8 cellular contexts compared by ENCODE assay signal in genomic region chr20:23147964-23148720, GRCh38.
DNase-seq lines count a peak whose midpoint lies in the region; ATAC-seq and TF ChIP-seq lines count a peak whose summit lies in the region.

No MANE protein-coding gene starts in this region.

- 65% methylated on average over 3 of the region's 9 CpGs; no CpG with 5 or more reads in 1 of the 2 experiments for WGBS in IMR-90 (ENCODE audit: extremely low coverage in 2 of 2, insufficient read length in 1 of 2), 2 experiments

- peaks cover 13% of the 10 kb centered on the region for H3K27me3 Mint-ChIP-seq in activated T-cell treated with anti-CD3 and anti-CD28 coated beads, Interleukin-2, amount 50 U/mL, for 72 hours (ENCODE audit: low read depth)
- H3K27me3 Mint-ChIP-seq in stimulated activated naive CD8-positive, alpha-beta T cell treated with anti-CD3 and anti-CD28 coated beads, Interleukin-15, amount 100 ng/mL, for 72 hours = peaks cover 47% of the 10 kb centered on the region

- H2AK9ac ChIP-seq in IMR-90 (replicated peaks; ENCODE audit: low read depth, low read length, poor library complexity) = peak overlapping the region; percentile 8

- no peak overlapping the region for H3K4me3 ChIP-seq in IMR-90 (ENCODE audit: insufficient read depth, low read depth, low read length)
- H3K4me3 ChIP-seq in right atrium auricular region = no peak overlapping the region

- H3K9me3 ChIP-seq in IMR-90 (ENCODE audit: control insufficient read depth, insufficient read depth, low read length) = no peaks in the 10 kb centered on the region
- no peaks in the 10 kb centered on the region for H3K9me3 ChIP-seq in right atrium auricular region

- ATAC-seq in GM19395 (IDR thresholded peaks at IDR 0.05; ENCODE audit: unreplicated experiment) (peak; percentile 61), IMR-90 (ENCODE audit: low read depth) (peak; percentile 58), HG02973 (IDR thresholded peaks at IDR 0.05; ENCODE audit: unreplicated experiment) (no peak), GM18907 (IDR thresholded peaks at IDR 0.05; ENCODE audit: unreplicated experiment) (no peak)
- ATAC-seq in activated T-cell treated with anti-CD3 and anti-CD28 coated beads, Interleukin-2, amount 50 U/mL, for 72 hours (replicated peaks in 1 of 2) = peak; percentile 93 to 94
- peak; percentile 64 for ATAC-seq in stimulated activated naive CD8-positive, alpha-beta T cell treated with anti-CD3 and anti-CD28 coated beads, Interleukin-15, amount 100 ng/mL, for 72 hours

- H3K27me3 ChIP-seq in IMR-90 (ENCODE audit: control insufficient read depth, insufficient read depth, low read length) = no peaks in the 10 kb centered on the region
- H3K27me3 ChIP-seq in right atrium auricular region = no peaks in the 10 kb centered on the region

- peak overlapping the region; percentile 15 for H3K27ac Mint-ChIP-seq in activated T-cell treated with anti-CD3 and anti-CD28 coated beads, Interleukin-2, amount 50 U/mL, for 72 hours
- no peak overlapping the region for H3K27ac Mint-ChIP-seq in stimulated activated naive CD8-positive, alpha-beta T cell treated with anti-CD3 and anti-CD28 coated beads, Interleukin-15, amount 100 ng/mL, for 72 hours

- H4K20me1 ChIP-seq in IMR-90 (ENCODE audit: insufficient read depth, low read length) = no peaks in the 10 kb centered on the region

- peak overlapping the region; percentile 36 for H3K23ac ChIP-seq in IMR-90 (ENCODE audit: low read depth, low read length)

- no peaks in the 10 kb centered on the region for H3K9me3 Mint-ChIP-seq in activated T-cell treated with anti-CD3 and anti-CD28 coated beads, Interleukin-2, amount 50 U/mL, for 72 hours
- H3K9me3 Mint-ChIP-seq in stimulated activated naive CD8-positive, alpha-beta T cell treated with anti-CD3 and anti-CD28 coated beads, Interleukin-15, amount 100 ng/mL, for 72 hours = no peaks in the 10 kb centered on the region

- no peak; the same call in 1 of the 2 replicates for TF ChIP-seq POLR2A in IMR-90 (IDR thresholded peaks at IDR 0.05; ENCODE audit: low read depth, low read length)

- H3K4me2 ChIP-seq in IMR-90 (ENCODE audit: low read depth, low read length) = no peak overlapping the region

- H3K4me1 ChIP-seq in IMR-90 (ENCODE audit: control insufficient read depth, insufficient read depth, low read length) (peaks cover 36% of the 10 kb centered on the region), right atrium auricular region (peaks cover 0 to 74% of the 10 kb centered on the region in 2 donors)

- peak overlapping the region; percentile 79 for H2AFZ ChIP-seq in IMR-90 (replicated peaks; ENCODE audit: low read length, poor library complexity)

- H4K5ac ChIP-seq in IMR-90 (ENCODE audit: low read depth, low read length) = peak overlapping the region; percentile 6; the same call in 1 of the 2 replicates

- peaks cover 49% of the 10 kb centered on the region for H3K9me1 ChIP-seq in IMR-90 (ENCODE audit: insufficient read depth, low read length)

- BruUV-seq in IMR-90 (replicated peaks; lab: Mats Ljungman, UMichigan) = no TSS peak

- H3K56ac ChIP-seq in IMR-90 (ENCODE audit: extremely low read depth, insufficient read depth, low read length) = no peak overlapping the region

- H3K4ac ChIP-seq in IMR-90 (ENCODE audit: low read depth, low read length) = peak overlapping the region; percentile 84

- peak overlapping the region; percentile 66 for H2BK20ac ChIP-seq in IMR-90 (ENCODE audit: low read depth, low read length)

- TF ChIP-seq CTCF in IMR-90 (conservative IDR thresholded peaks at IDR 0.05; ENCODE audit: low read depth, low read length) (no peak), right atrium auricular region (IDR thresholded peaks at IDR 0.05) (no peak)

- H3K79me1 ChIP-seq in IMR-90 (ENCODE audit: low read depth in 1 of 2, low read length in 2 of 2) = no peaks in the 10 kb centered on the region

- in situ Hi-C loops in IMR-90 (cut with MboI; ENCODE audit: low sequenced_read_pairs) = no loop called here

- peak overlapping the region; percentile 12 for H3K27ac ChIP-seq in IMR-90 (ENCODE audit: insufficient read depth, low read length)
- peak overlapping the region; percentile 74 to 86 for H3K27ac ChIP-seq in right atrium auricular region

- H2BK5ac ChIP-seq in IMR-90 (ENCODE audit: low read depth, low read length, poor library complexity, severe bottlenecking) = peak overlapping the region; percentile 61

- H3K36me3 Mint-ChIP-seq in activated T-cell treated with anti-CD3 and anti-CD28 coated beads, Interleukin-2, amount 50 U/mL, for 72 hours (ENCODE audit: insufficient read depth in 2 of 2) = no peaks in the 10 kb centered on the region

- intact Hi-C loops in IMR-90 (cut with micrococcal nuclease) = loop anchor here (10.0 kb wide), 1 partner anchor 207 kb away; the partner anchor contains the start of gene NXT1

- H3K36me3 ChIP-seq in IMR-90 (ENCODE audit: control insufficient read depth, insufficient read depth, low read length) (no peaks in the 10 kb centered on the region), right atrium auricular region (no peaks in the 10 kb centered on the region)

- H3K18ac ChIP-seq in IMR-90 (ENCODE audit: low read depth, low read length) = peak overlapping the region; percentile 16; the same call in 1 of the 2 replicates

- H4K8ac ChIP-seq in IMR-90 (ENCODE audit: low read depth in 2 of 2, low read length in 2 of 2) = peak overlapping the region; percentile 11 to 36; a peak in 2 of 4 replicates

- H3K4me3 Mint-ChIP-seq in activated T-cell treated with anti-CD3 and anti-CD28 coated beads, Interleukin-2, amount 50 U/mL, for 72 hours = peak overlapping the region; percentile 52 to 73
- no peak overlapping the region for H3K4me3 Mint-ChIP-seq in stimulated activated naive CD8-positive, alpha-beta T cell treated with anti-CD3 and anti-CD28 coated beads, Interleukin-15, amount 100 ng/mL, for 72 hours

- H3K9ac ChIP-seq in IMR-90 (ENCODE audit: low read depth, low read length) = no peak overlapping the region; the same call in 1 of the 2 replicates

- peak overlapping the region; percentile 84 for H2BK120ac ChIP-seq in IMR-90 (ENCODE audit: low read depth, low read length)

- H4K91ac ChIP-seq in IMR-90 (ENCODE audit: insufficient read depth, low read depth, low read length) = peak overlapping the region; percentile 69

- CTCF ChIA-PET in IMR-90 (lab: Yijun Ruan, JAX) = no interaction called here

- dilution Hi-C loops in IMR-90 (cut with HindIII; ENCODE audit: low sequenced_read_pairs, unreplicated experiment) = no loop called here

- H2AK5ac ChIP-seq in IMR-90 (ENCODE audit: low read depth, low read length) = peak overlapping the region; percentile 54; the same call in 1 of the 2 replicates

- POLR2A ChIA-PET in IMR-90 (lab: Charles Lee; ENCODE audit: unreplicated experiment) = interaction anchor here (0.6 kb wide), 1 partner anchor 12 kb away, joined by 3 read pairs; no protein-coding TSS in a partner anchor

- peaks cover 43% of the 10 kb centered on the region for H3K4me1 Mint-ChIP-seq in activated T-cell treated with anti-CD3 and anti-CD28 coated beads, Interleukin-2, amount 50 U/mL, for 72 hours (ENCODE audit: low read depth)
- H3K4me1 Mint-ChIP-seq in stimulated activated naive CD8-positive, alpha-beta T cell treated with anti-CD3 and anti-CD28 coated beads, Interleukin-15, amount 100 ng/mL, for 72 hours = peaks cover 13% of the 10 kb centered on the region

- TF ChIP-seq RAD21 in IMR-90 (IDR thresholded peaks at IDR 0.05; ENCODE audit: low read length) = no peak

- DNase-seq in AG20443 (ENCODE audit: low spot score) = peak; percentile 70
- peak; percentile 90 for DNase-seq in IMR-90
- peak; percentile 64 to 67 for DNase-seq in activated T-cell treated with anti-CD3 and anti-CD28 coated beads, Interleukin-2, amount 50 U/mL, for 72 hours
- peak; percentile 85 for DNase-seq in right atrium auricular region (ENCODE audit: low spot score)
- no peak for DNase-seq in stimulated activated naive CD8-positive, alpha-beta T cell treated with anti-CD3 and anti-CD28 coated beads, Interleukin-15, amount 100 ng/mL, for 72 hours

- H2BK15ac ChIP-seq in IMR-90 (ENCODE audit: low read depth, low read length) = peak overlapping the region; percentile 13; the same call in 2 of the 3 replicates

- H3K14ac ChIP-seq in IMR-90 (replicated peaks; ENCODE audit: low read depth, low read length) = peak overlapping the region; percentile 58

TF ChIP-seq in IMR-90, 13 proteins besides CTCF, POLR2A, EP300 and RAD21 (continues in another document):
- TF ChIP-seq RCOR1 (IDR thresholded peaks at IDR 0.05; ENCODE audit: insufficient replicate concordance, low read length) (no peak), MAZ (IDR thresholded peaks at IDR 0.05; ENCODE audit: borderline replicate concordance, low read depth, low read length) (peak; percentile 15; the same call in 1 of the 2 replicates), CHD1 (IDR thresholded peaks at IDR 0.05; ENCODE audit: low read depth, low read length) (no peak), NFE2L2 (IDR thresholded peaks at IDR 0.05; ENCODE audit: low read depth, low read length) (0 out of 2 replicates have a peak, but pooled peaks have one; percentile 2), ELK1 (IDR thresholded peaks at IDR 0.05; ENCODE audit: borderline replicate concordance, low read depth, low read length) (no peak), MXI1 (IDR thresholded peaks at IDR 0.05; ENCODE audit: borderline replicate concordance, low read depth, low read length) (no peak), BHLHE40 (IDR thresholded peaks at IDR 0.05; ENCODE audit: low read depth, low read length) (peak; percentile 82), USF2 (IDR thresholded peaks at IDR 0.05; ENCODE audit: low read depth, low read length) (no peak), SMC3 (IDR thresholded peaks at IDR 0.05; ENCODE audit: low read depth, low read length) (peak; percentile 4; the same call in 1 of the 2 replicates), FOS (IDR thresholded peaks at IDR 0.05; ENCODE audit: low read depth, low read length) (peak; percentile 97), CEBPB (IDR thresholded peaks at IDR 0.05; ENCODE audit: low read depth, low read length) (peak; percentile 80), RFX5 (IDR thresholded peaks at IDR 0.05; ENCODE audit: low read depth, low read length) (no peak)

Comparison
In these comparisons a context has a peak if more than half of its experiments do, and no peak if none do; other contexts are left out.
1. DNase-seq: peak in AG20443 (single experiment), IMR-90 (single experiment), activated T-cell treated with anti-CD3 and anti-CD28 coated beads, Interleukin-2, amount 50 U/mL, for 72 hours (2 of 2) and right atrium auricular region (single experiment); none in stimulated activated naive CD8-positive, alpha-beta T cell treated with anti-CD3 and anti-CD28 coated beads, Interleukin-15, amount 100 ng/mL, for 72 hours (0 of 2).
2. ATAC-seq: peak in GM19395 (single experiment), IMR-90 (single experiment), activated T-cell treated with anti-CD3 and anti-CD28 coated beads, Interleukin-2, amount 50 U/mL, for 72 hours (2 of 2) and stimulated activated naive CD8-positive, alpha-beta T cell treated with anti-CD3 and anti-CD28 coated beads, Interleukin-15, amount 100 ng/mL, for 72 hours (single experiment); none in HG02973 (single experiment) and GM18907 (single experiment).
3. H3K4me3 Mint-ChIP-seq: peak in activated T-cell treated with anti-CD3 and anti-CD28 coated beads, Interleukin-2, amount 50 U/mL, for 72 hours (2 of 2); none in stimulated activated naive CD8-positive, alpha-beta T cell treated with anti-CD3 and anti-CD28 coated beads, Interleukin-15, amount 100 ng/mL, for 72 hours (0 of 2).